Comparison of ENCODE assay signal across 16 cellular contexts in genomic region chr7:47403341-47403866, GRCh38.
DNase-seq lines count a peak whose midpoint lies in the region; ATAC-seq and TF ChIP-seq lines count a peak whose summit lies in the region.
"Had no signal": no experiment of that assay in that cellular context is flagged by ENCODE, and none has a peak within 500 bp of the region (broad histone marks: within the 10 kb centered on the region; RNA-seq: fewer than 3 reads in every experiment).

No MANE protein-coding gene starts in this region.

- no peak for TF ChIP-seq CTCF in parathyroid adenoma (IDR thresholded peaks at IDR 0.05)

- H3K23ac ChIP-seq in mesendoderm (ENCODE audit: low read length), result no peak overlapping the region

- DNase-seq in activated effector memory CD4-positive, alpha-beta T cell treated with anti-CD3 and anti-CD28 coated beads, Interleukin-2, amount 50 U/mL, for 16 hours, result peak; percentile 25
- no peak for DNase-seq in activated effector memory CD4-positive, alpha-beta T cell treated with Interleukin-2 at 50 U/mL for 16 hours
- DNase-seq in foreskin melanocyte (peak; percentile 92), activated gamma-delta T cell treated with Interleukin-2 at 50 U/mL for 16 hours (no peak), mesendoderm (no peak)
- DNase-seq in effector memory CD4-positive, alpha-beta T cell, result no peak
- DNase-seq: 8988T, amygdala, DMS53, occipital lobe had no signal

- no peak overlapping the region for H3K4me3 ChIP-seq in parathyroid adenoma (ENCODE audit: low read depth, low read length)
- H3K4me3 ChIP-seq in effector memory CD4-positive, alpha-beta T cell (ENCODE audit: insufficient read depth, low read depth, low read length, poor library complexity, severe bottlenecking), result no peak overlapping the region
- no peak overlapping the region for H3K4me3 ChIP-seq in mesendoderm (ENCODE audit: low read length)
- H3K4me3 ChIP-seq: BLaER1, coronary artery had no signal

- H3K27ac ChIP-seq in parathyroid adenoma (peak overlapping the region; percentile 97), mesendoderm (ENCODE audit: low read depth, low read length) (no peak overlapping the region)
- H3K27ac ChIP-seq in effector memory CD4-positive, alpha-beta T cell (ENCODE audit: insufficient read depth, low read length, poor library complexity, severe bottlenecking), result no peak overlapping the region
- H3K27ac ChIP-seq: BLaER1 had no signal

- H4K5ac ChIP-seq in mesendoderm (ENCODE audit: low read length), result no peak overlapping the region

- no peak overlapping the region for H3K4ac ChIP-seq in mesendoderm (ENCODE audit: low read depth, low read length)

- H2AK5ac ChIP-seq in mesendoderm (ENCODE audit: low read length), result no peak overlapping the region

- no peak overlapping the region for H3K18ac ChIP-seq in mesendoderm (ENCODE audit: low read length)

- ATAC-seq in HG03442 (IDR thresholded peaks at IDR 0.05; ENCODE audit: unreplicated experiment), result no peak
- ATAC-seq: left lobe of liver, SK-N-SH treated with all-trans-retinoic acid at 6 μM for 48 hours had no signal

- no peak overlapping the region for H4K8ac ChIP-seq in mesendoderm (ENCODE audit: low read depth, low read length)

- H3K79me1 ChIP-seq in mesendoderm (ENCODE audit: low read length), result no peaks in the 10 kb centered on the region

- H3K4me2 ChIP-seq in parathyroid adenoma (ENCODE audit: low read length), result no peak overlapping the region
- H3K4me2 ChIP-seq in mesendoderm (ENCODE audit: low read length), result no peak overlapping the region
- H3K4me2 ChIP-seq: BLaER1 had no signal

- H3K79me2 ChIP-seq in parathyroid adenoma, result no peaks in the 10 kb centered on the region
- no peaks in the 10 kb centered on the region for H3K79me2 ChIP-seq in mesendoderm (ENCODE audit: control insufficient read depth, insufficient read depth, low read length)

- H2BK15ac ChIP-seq in mesendoderm (replicated peaks; ENCODE audit: low read depth), result no peak overlapping the region

- no peak overlapping the region for H2BK120ac ChIP-seq in mesendoderm (ENCODE audit: low read depth, low read length)

- H3K27me3 ChIP-seq in parathyroid adenoma (ENCODE audit: control insufficient read depth, insufficient read depth, low read length), result no peaks in the 10 kb centered on the region
- H3K27me3 ChIP-seq in effector memory CD4-positive, alpha-beta T cell (replicated peaks; ENCODE audit: control insufficient read depth, insufficient read depth, low read length, poor library complexity, severe bottlenecking), result no peaks in the 10 kb centered on the region
- no peaks in the 10 kb centered on the region for H3K27me3 ChIP-seq in mesendoderm (ENCODE audit: insufficient read depth, low read length, poor library complexity)
- H3K27me3 ChIP-seq: BLaER1 had no signal

- H3K56ac ChIP-seq in mesendoderm (ENCODE audit: low read length), result no peak overlapping the region

- H3K4me1 ChIP-seq in parathyroid adenoma (peaks cover 73% of the 10 kb centered on the region), mesendoderm (ENCODE audit: control insufficient read depth, low read depth, low read length) (no peaks in the 10 kb centered on the region)
- no peaks in the 10 kb centered on the region for H3K4me1 ChIP-seq in effector memory CD4-positive, alpha-beta T cell (ENCODE audit: control insufficient read depth, insufficient read depth, low read length, poor library complexity, severe bottlenecking)

- H3K9ac ChIP-seq in parathyroid adenoma (no peak overlapping the region), mesendoderm (ENCODE audit: low read length) (no peak overlapping the region)
- H3K9ac ChIP-seq: BLaER1 had no signal

- no peaks in the 10 kb centered on the region for H3K36me3 ChIP-seq in parathyroid adenoma (ENCODE audit: control insufficient read depth, insufficient read depth, low read length)
- H3K36me3 ChIP-seq in effector memory CD4-positive, alpha-beta T cell (ENCODE audit: control insufficient read depth, insufficient read depth, low read length), result no peaks in the 10 kb centered on the region
- no peaks in the 10 kb centered on the region for H3K36me3 ChIP-seq in mesendoderm (ENCODE audit: control insufficient read depth, insufficient read depth, low read length)

- no CpG with 5 or more reads among the region's 5 CpGs for WGBS in mesendoderm (ENCODE audit: extremely low coverage, insufficient coverage, low lambda C conversion rate)

- no peaks in the 10 kb centered on the region for H3K9me3 ChIP-seq in parathyroid adenoma (ENCODE audit: control insufficient read depth, low read length)
- H3K9me3 ChIP-seq in effector memory CD4-positive, alpha-beta T cell (ENCODE audit: control insufficient read depth, low read length), result no peaks in the 10 kb centered on the region
- H3K9me3 ChIP-seq: BLaER1 had no signal

- peak overlapping the region; percentile 28 for H2AFZ ChIP-seq in parathyroid adenoma

- H2BK5ac ChIP-seq in mesendoderm (ENCODE audit: low read length), result no peak overlapping the region

Comparison
In these comparisons a context has a peak if more than half of its experiments do, and no peak if none do; other contexts are left out.
1. DNase-seq: peak in activated effector memory CD4-positive, alpha-beta T cell treated with anti-CD3 and anti-CD28 coated beads, Interleukin-2, amount 50 U/mL, for 16 hours (single experiment) and foreskin melanocyte (single experiment); none in activated effector memory CD4-positive, alpha-beta T cell treated with Interleukin-2 at 50 U/mL for 16 hours (single experiment), activated gamma-delta T cell treated with Interleukin-2 at 50 U/mL for 16 hours (single experiment), effector memory CD4-positive, alpha-beta T cell (0 of 3) and mesendoderm (single experiment).